Comparison of ENCODE assay signal across 22 cellular contexts in genomic region chr5:15386122-15386521, GRCh38.
DNase-seq lines count a peak whose midpoint lies in the region; ATAC-seq lines count a peak whose summit lies in the region.
"Had no signal": no experiment of that assay in that cellular context is flagged by ENCODE, and none has a peak within 500 bp of the region (broad histone marks: within the 10 kb centered on the region; RNA-seq: fewer than 3 reads in every experiment).

No MANE protein-coding gene starts in this region.

- no peaks in the 10 kb centered on the region for H3K4me1 Mint-ChIP-seq in activated naive CD8-positive, alpha-beta T cell treated with anti-CD3 and anti-CD28 coated beads, Interleukin-2, amount 50 U/mL, for 24 hours
- H3K4me1 Mint-ChIP-seq: CD14-positive monocyte; CD4-positive, alpha-beta memory T cell; CD4-positive, CD25-positive, alpha-beta regulatory T cell; CD8-positive, alpha-beta memory T cell had no signal

- H3K4me3 Mint-ChIP-seq in activated naive CD8-positive, alpha-beta T cell treated with anti-CD3 and anti-CD28 coated beads, Interleukin-2, amount 50 U/mL, for 24 hours: no peak overlapping the region
- H3K4me3 Mint-ChIP-seq: CD14-positive monocyte; CD4-positive, alpha-beta memory T cell; CD4-positive, CD25-positive, alpha-beta regulatory T cell; CD8-positive, alpha-beta memory T cell had no signal

- no peak overlapping the region for H3K27ac Mint-ChIP-seq in activated naive CD8-positive, alpha-beta T cell treated with anti-CD3 and anti-CD28 coated beads, Interleukin-2, amount 50 U/mL, for 24 hours
- H3K27ac Mint-ChIP-seq: CD14-positive monocyte; CD4-positive, alpha-beta memory T cell; CD8-positive, alpha-beta memory T cell had no signal

- no peaks in the 10 kb centered on the region for H3K9me3 Mint-ChIP-seq in activated naive CD8-positive, alpha-beta T cell treated with anti-CD3 and anti-CD28 coated beads, Interleukin-2, amount 50 U/mL, for 24 hours

- DNase-seq in stimulated activated naive CD8-positive, alpha-beta T cell treated with anti-CD3 and anti-CD28 coated beads, Interleukin-15, Interleukin-2, amounts not matched to agents 100 U/mL and 50 U/mL, for 24 hours: no peak
- no peak for DNase-seq in activated naive CD8-positive, alpha-beta T cell treated with anti-CD3 and anti-CD28 coated beads, Interleukin-2, amount 50 U/mL, for 24 hours
- DNase-seq in GM19240 (ENCODE audit: insufficient read length, low spot score): no peak
- no peak for DNase-seq in NCI-H446 (lab: John Stamatoyannopoulos, UW)
- DNase-seq: 8988T; ACHN; BE2C; C1 segment of cervical spinal cord; CD4-positive, alpha-beta memory T cell; CD4-positive, CD25-positive, alpha-beta regulatory T cell; CD8-positive, alpha-beta memory T cell; COR-L47; DMS 273 treated with DMSO at 0.1 percent for 48 hours; DMS153; DMS53; DMS79; DND-41; EL; GDM1 had no signal

- H3K36me3 Mint-ChIP-seq in activated naive CD8-positive, alpha-beta T cell treated with anti-CD3 and anti-CD28 coated beads, Interleukin-2, amount 50 U/mL, for 24 hours (ENCODE audit: low read depth): no peaks in the 10 kb centered on the region
- H3K36me3 Mint-ChIP-seq: CD14-positive monocyte; CD4-positive, alpha-beta memory T cell; CD4-positive, CD25-positive, alpha-beta regulatory T cell; CD8-positive, alpha-beta memory T cell had no signal

- no peaks in the 10 kb centered on the region for H3K27me3 Mint-ChIP-seq in activated naive CD8-positive, alpha-beta T cell treated with anti-CD3 and anti-CD28 coated beads, Interleukin-2, amount 50 U/mL, for 24 hours
- H3K27me3 Mint-ChIP-seq: CD4-positive, alpha-beta memory T cell; CD8-positive, alpha-beta memory T cell had no signal

- ATAC-seq in esophagus mucosa: peak; percentile 13
- peak; percentile 19 for ATAC-seq in stimulated activated naive CD8-positive, alpha-beta T cell treated with anti-CD3 and anti-CD28 coated beads, Interleukin-15, Interleukin-2, amounts not matched to agents 100 U/mL and 50 U/mL, for 24 hours
- ATAC-seq in activated naive CD8-positive, alpha-beta T cell treated with anti-CD3 and anti-CD28 coated beads, Interleukin-2, amount 50 U/mL, for 24 hours: no peak
- ATAC-seq: GM12878 had no signal
